In the genomic region with DNA sequence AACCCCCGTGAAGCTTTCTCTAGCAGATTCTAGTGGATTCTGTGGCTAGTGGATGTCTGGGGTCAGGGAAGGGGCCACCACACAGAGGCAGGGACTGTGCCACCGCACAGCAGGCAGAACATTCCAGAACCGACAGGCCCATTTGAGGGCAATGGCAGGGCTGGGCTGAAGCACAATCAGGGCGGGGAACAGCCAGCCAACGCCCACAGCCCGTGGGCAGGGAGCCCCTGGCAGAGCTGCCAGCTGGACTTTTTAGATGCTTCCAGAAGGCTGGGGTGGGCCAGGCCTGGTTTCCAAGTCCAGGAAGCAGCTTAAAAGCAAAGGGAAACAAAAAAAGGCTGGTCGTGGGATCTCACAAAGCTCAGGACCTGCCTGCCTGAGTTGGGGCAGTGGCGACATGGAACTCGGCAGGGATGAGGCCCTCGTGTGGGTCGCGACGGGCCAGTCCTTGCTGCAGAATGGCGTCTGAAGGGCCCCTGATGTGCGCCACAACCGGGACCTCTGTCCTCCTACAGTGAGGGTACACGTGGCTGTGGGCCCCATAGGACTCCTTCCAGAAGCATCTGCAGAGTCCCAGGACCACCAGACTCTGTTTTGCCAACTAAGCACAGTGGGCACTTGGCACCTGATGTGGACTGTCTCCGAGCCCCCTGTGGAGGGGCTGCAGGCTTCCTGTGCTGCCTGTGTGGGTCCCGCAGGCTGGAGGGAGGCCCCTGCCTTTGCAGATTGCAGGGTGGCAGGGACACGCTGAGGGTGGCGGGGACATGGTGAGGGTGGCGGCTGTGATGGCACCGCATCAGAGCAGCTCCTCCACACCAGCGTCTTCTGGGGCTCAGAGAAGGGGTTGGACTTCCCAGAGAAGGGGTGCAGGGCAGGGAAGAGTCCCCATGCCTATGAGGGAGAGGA, we compare ENCODE assay signal across 12 cellular contexts. TPM values are rescaled to one million over a fixed set of nuclear protein-coding genes. Genes with fewer than 3 reads are reported as not detected.
DNase-seq lines count a peak whose midpoint lies in the region; ATAC-seq and TF ChIP-seq lines count a peak whose summit lies in the region.
"Had no signal": no experiment of that assay in that cellular context is flagged by ENCODE, and none has a peak within 500 bp of the region (broad histone marks: within the 10 kb centered on the region; RNA-seq: fewer than 3 reads in every experiment).

No MANE protein-coding gene starts in this region.

- POLR2A ChIA-PET in CD8-positive, alpha-beta T cell (lab: Charles Lee): no interaction called here

- CTCF ChIA-PET in CD8-positive, alpha-beta T cell (lab: Charles Lee): no interaction called here

- no peaks in the 10 kb centered on the region for H3K36me3 ChIP-seq in body of pancreas (replicated peaks in 1 of 2; ENCODE audit: insufficient read depth in 1 of 2, low read depth in 2 of 2)
- peaks cover 0 to 16% (median 7%) of the 10 kb centered on the region in 4 donors for H3K36me3 ChIP-seq in upper lobe of left lung
- H3K36me3 ChIP-seq in CD8-positive, alpha-beta T cell (ENCODE audit: insufficient read depth, low read length): no peaks in the 10 kb centered on the region
- H3K36me3 ChIP-seq in HAP-1 (replicated peaks): peaks cover 14% of the 10 kb centered on the region

- H3K9me3 ChIP-seq in body of pancreas: no peaks in the 10 kb centered on the region
- H3K9me3 ChIP-seq in upper lobe of left lung: no peaks in the 10 kb centered on the region
- H3K9me3 ChIP-seq in CD8-positive, alpha-beta T cell (ENCODE audit: low read length): no peaks in the 10 kb centered on the region
- H3K9me3 ChIP-seq in HAP-1: no peaks in the 10 kb centered on the region

- H3K4me1 ChIP-seq in body of pancreas (peaks cover 53% of the 10 kb centered on the region), upper lobe of left lung (peaks cover 16 to 49% (median 21%) of the 10 kb centered on the region in 4 donors), HAP-1 (no peaks in the 10 kb centered on the region)
- H3K4me1 ChIP-seq in CD8-positive, alpha-beta T cell (ENCODE audit: insufficient read depth, low read length): no peaks in the 10 kb centered on the region

- H3K27ac ChIP-seq in body of pancreas (peak overlapping the region in 3 of 4 donors; percentile 30 to 54 (median 49)), upper lobe of left lung (peak overlapping the region in 3 of 4 donors; percentile 50 to 56 (median 52))
- H3K27ac ChIP-seq in CD8-positive, alpha-beta T cell (ENCODE audit: low read depth, low read length): no peak overlapping the region

- no peak for DNase-seq in body of pancreas
- peak; percentile 64 for DNase-seq in left cardiac atrium
- no peak for DNase-seq in osteocyte (ENCODE audit: extremely low spot score, unreplicated experiment)
- no peak for DNase-seq in upper lobe of left lung
- DNase-seq in CD8-positive, alpha-beta T cell: no peak
- DNase-seq in HAP-1 (ENCODE audit: low spot score in 2 of 2): no peak
- DNase-seq: activated CD8-positive, alpha-beta memory T cell treated with anti-CD3 and anti-CD28 coated beads, Interleukin-2, amount 10 ng/mL, durations not matched to agents 7 days and 5 days; DMS153; stimulated activated CD4-positive, alpha-beta T cell treated with anti-CD3 and anti-CD28 coated beads, Interleukin-1b, Interleukin-23, amount 100 ng/mL, for 48 hours had no signal

- WGBS in body of pancreas, 2 donors: 71 to 78% methylated on average over 19 to 23 of the region's 24 CpGs
- WGBS in upper lobe of left lung, 2 donors: 57 to 68% methylated on average over 16 to 21 of the region's 24 CpGs

- in situ Hi-C loops in HAP-1 (cut with MboI; ENCODE audit: low sequenced_read_pairs): no loop called here

- H3K4me1 Mint-ChIP-seq in osteocyte (ENCODE audit: unreplicated experiment): peaks cover 34% of the 10 kb centered on the region
- peaks cover 15% of the 10 kb centered on the region for H3K4me1 Mint-ChIP-seq in CD8-positive, alpha-beta T cell (ENCODE audit: low read depth)

- no peaks in the 10 kb centered on the region for H3K36me3 Mint-ChIP-seq in osteocyte (ENCODE audit: unreplicated experiment)
- H3K36me3 Mint-ChIP-seq in CD8-positive, alpha-beta T cell: peaks cover 2% of the 10 kb centered on the region
- H3K36me3 Mint-ChIP-seq: activated CD8-positive, alpha-beta memory T cell treated with anti-CD3 and anti-CD28 coated beads, Interleukin-2, amount 10 ng/mL, durations not matched to agents 7 days and 5 days had no signal

- H3K27ac Mint-ChIP-seq in osteocyte (ENCODE audit: unreplicated experiment): peak overlapping the region; percentile 87
- H3K27ac Mint-ChIP-seq in CD8-positive, alpha-beta T cell: no peak overlapping the region
- H3K27ac Mint-ChIP-seq: activated CD8-positive, alpha-beta memory T cell treated with anti-CD3 and anti-CD28 coated beads, Interleukin-2, amount 10 ng/mL, durations not matched to agents 7 days and 5 days had no signal

- TF ChIP-seq CTCF in body of pancreas (IDR thresholded peaks at IDR 0.05) (no peak), osteocyte (IDR thresholded peaks at IDR 0.05) (no peak), upper lobe of left lung (IDR thresholded peaks at IDR 0.05) (no peak)
- no peak for TF ChIP-seq CTCF in CD8-positive, alpha-beta T cell (IDR thresholded peaks at IDR 0.05)

- TF ChIP-seq POLR2A in body of pancreas (IDR thresholded peaks at IDR 0.05): no peak
- TF ChIP-seq POLR2A in upper lobe of left lung (IDR thresholded peaks at IDR 0.05): no peak

- no peaks in the 10 kb centered on the region for H3K9me3 Mint-ChIP-seq in osteocyte (ENCODE audit: unreplicated experiment)
- H3K9me3 Mint-ChIP-seq in CD8-positive, alpha-beta T cell: no peaks in the 10 kb centered on the region
- H3K9me3 Mint-ChIP-seq: IgD-negative memory B cell had no signal

- H3K4me3 Mint-ChIP-seq in osteocyte (ENCODE audit: unreplicated experiment): no peak overlapping the region
- H3K4me3 Mint-ChIP-seq in CD8-positive, alpha-beta T cell: no peak overlapping the region
- H3K4me3 Mint-ChIP-seq: activated CD8-positive, alpha-beta memory T cell treated with anti-CD3 and anti-CD28 coated beads, Interleukin-2, amount 10 ng/mL, durations not matched to agents 7 days and 5 days had no signal

- peak; percentile 7 for ATAC-seq in body of pancreas
- peak; percentile 22 to 59 for ATAC-seq in left cardiac atrium
- no peak for ATAC-seq in upper lobe of left lung (ENCODE audit: low FRiP score in 2 of 2)
- ATAC-seq in GM18861 (IDR thresholded peaks at IDR 0.05; ENCODE audit: unreplicated experiment): no peak
- ATAC-seq in CD8-positive, alpha-beta T cell: no peak
- ATAC-seq in HG03565 (IDR thresholded peaks at IDR 0.05; ENCODE audit: unreplicated experiment): no peak
- ATAC-seq: activated CD8-positive, alpha-beta memory T cell treated with anti-CD3 and anti-CD28 coated beads, Interleukin-2, amount 10 ng/mL, durations not matched to agents 7 days and 5 days had no signal

- no peak for TF ChIP-seq EP300 in upper lobe of left lung (IDR thresholded peaks at IDR 0.05)

- no peaks in the 10 kb centered on the region for H3K27me3 Mint-ChIP-seq in osteocyte (ENCODE audit: unreplicated experiment)
- H3K27me3 Mint-ChIP-seq in CD8-positive, alpha-beta T cell (ENCODE audit: low read depth): no peaks in the 10 kb centered on the region
- H3K27me3 Mint-ChIP-seq: activated CD8-positive, alpha-beta memory T cell treated with anti-CD3 and anti-CD28 coated beads, Interleukin-2, amount 10 ng/mL, durations not matched to agents 7 days and 5 days; IgD-negative memory B cell had no signal

- H3K27me3 ChIP-seq in body of pancreas (no peaks in the 10 kb centered on the region), upper lobe of left lung (no peaks in the 10 kb centered on the region), HAP-1 (ENCODE audit: low read depth) (no peaks in the 10 kb centered on the region)
- no peaks in the 10 kb centered on the region for H3K27me3 ChIP-seq in CD8-positive, alpha-beta T cell (ENCODE audit: insufficient read depth, low read length)

- H3K4me3 ChIP-seq in body of pancreas (no peak overlapping the region), upper lobe of left lung (no peak overlapping the region), HAP-1 (no peak overlapping the region)
- no peak overlapping the region for H3K4me3 ChIP-seq in CD8-positive, alpha-beta T cell (ENCODE audit: low read depth, low read length)

- intact Hi-C loops in body of pancreas (cut with DNase I) (no loop called here), left cardiac atrium (cut with DNase I) (no loop called here)
- intact Hi-C loops in CD8-positive, alpha-beta T cell (cut with DNase I, micrococcal nuclease): no loop called here

RNA-seq across cellular contexts. Expression of a gene that starts 7.8 kb away (rescaled TPM):
- total RNA-seq in body of pancreas (10 to 100 TPM; 32.9 to 82.4 TPM), left cardiac atrium (10 to 100 TPM; 47.0 to 48.7 TPM), osteocyte (48.9 and 52.9 TPM in 2 replicates), upper lobe of left lung (10 to 100 TPM; 29.3 to 92.1 (median 65.5) TPM)
- 1 to 10 TPM; 2.5 to 3.7 TPM for total RNA-seq in CD8-positive, alpha-beta T cell

RNA-seq across cellular contexts. Expression of a gene that starts 8.2 kb away (rescaled TPM):
- 1 to 10 TPM; 3.9 to 5.6 TPM for total RNA-seq in body of pancreas
- 1 to 10 TPM; 3.8 to 4.4 TPM for total RNA-seq in left cardiac atrium
- 7.5 and 7.9 TPM in 2 replicates for total RNA-seq in osteocyte
- 10 to 100 TPM in 1 of 6 donors, 1 to 10 TPM in 5; 2.4 to 16.8 (median 5.8) TPM for total RNA-seq in upper lobe of left lung
- 1 to 10 TPM; 5.5 to 6.6 TPM for total RNA-seq in CD8-positive, alpha-beta T cell

Comparison
In these comparisons a context has a peak if more than half of its experiments do, and no peak if none do; other contexts are left out.
1. ATAC-seq: peak in body of pancreas (single experiment) and left cardiac atrium (2 of 2); none in upper lobe of left lung (0 of 2), GM18861 (single experiment), CD8-positive, alpha-beta T cell (single experiment) and HG03565 (single experiment).
2. RNA of a gene that starts 7.8 kb away (total RNA-seq): 32.9 to 82.4 TPM in body of pancreas, 29.3 to 92.1 TPM in upper lobe of left lung, 48.9 to 52.9 TPM in osteocyte and 47.0 to 48.7 TPM in left cardiac atrium; 2.5 to 3.7 TPM in CD8-positive, alpha-beta T cell; every median in the first group is over 4 times any median in the second.